11 cellular contexts compared by ENCODE assay signal in the genomic region with DNA sequence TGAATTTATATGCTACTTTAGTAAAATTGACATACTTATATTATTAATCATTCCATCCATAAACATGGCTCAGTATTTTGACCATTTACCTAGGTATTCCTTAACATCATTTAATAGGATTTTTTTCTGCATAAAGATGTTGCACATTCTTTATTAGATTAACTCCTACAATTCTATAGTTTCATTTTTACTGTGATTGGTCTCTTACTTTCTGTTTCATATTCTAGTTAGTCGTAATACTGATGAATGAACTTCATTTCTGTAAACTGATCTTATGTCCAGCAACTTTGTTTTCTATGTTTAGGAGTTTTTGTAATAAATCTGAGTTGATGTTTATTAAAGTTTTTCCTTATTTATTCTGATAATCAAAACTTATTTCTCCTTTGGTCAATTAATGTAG.
DNase-seq lines count a peak whose midpoint lies in the region; ATAC-seq and TF ChIP-seq lines count a peak whose summit lies in the region.
"Had no signal": no experiment of that assay in that cellular context is flagged by ENCODE, and none has a peak within 500 bp of the region (broad histone marks: within the 10 kb centered on the region; RNA-seq: fewer than 3 reads in every experiment).

No MANE protein-coding gene starts in this region.

- no peak overlapping the region for H4K12ac ChIP-seq in trophoblast cell (ENCODE audit: low read depth, low read length)

- BruUV-seq in Caco-2 (replicated peaks; lab: Mats Ljungman, UMichigan): no TSS peak

- POLR2A ChIA-PET in Caco-2 (lab: Charles Lee): no interaction called here
- POLR2A ChIA-PET in WTC11 (lab: Charles Lee): no interaction called here

- H3K36me3 Mint-ChIP-seq in natural killer cell: no peaks in the 10 kb centered on the region
- H3K36me3 Mint-ChIP-seq in natural killer cell treated with Interleukin-12 subunit alpha and Interleukin-12 subunit beta and Interleukin-15 and Interleukin-18, amount 100 ng/mL, for 72 hours: no peaks in the 10 kb centered on the region
- no peaks in the 10 kb centered on the region for H3K36me3 Mint-ChIP-seq in Caco-2 (ENCODE audit: insufficient read depth, unreplicated experiment)
- H3K36me3 Mint-ChIP-seq in WTC11: no peaks in the 10 kb centered on the region

- H3K27ac Mint-ChIP-seq in natural killer cell (peak overlapping the region in 1 of 2 donors; percentile 12), Caco-2 (ENCODE audit: unreplicated experiment) (no peak overlapping the region), WTC11 (no peak overlapping the region)
- peak overlapping the region in 1 of 2 donors; percentile 16 for H3K27ac Mint-ChIP-seq in natural killer cell treated with Interleukin-12 subunit alpha and Interleukin-12 subunit beta and Interleukin-15 and Interleukin-18, amount 100 ng/mL, for 72 hours
- H3K27ac Mint-ChIP-seq: H9 had no signal

- H3K27me3 ChIP-seq in trophoblast cell (ENCODE audit: insufficient read depth, low read length) (no peaks in the 10 kb centered on the region), Caco-2 (replicated peaks; ENCODE audit: control insufficient read depth, insufficient read depth, low read length) (no peaks in the 10 kb centered on the region)

- no peak overlapping the region for H4K91ac ChIP-seq in trophoblast cell (ENCODE audit: low read depth, low read length)

- H3K4me1 ChIP-seq in trophoblast cell (ENCODE audit: control insufficient read depth in 1 of 2, insufficient read depth in 2 of 2, low read length in 2 of 2) (no peaks in the 10 kb centered on the region), Caco-2 (no peaks in the 10 kb centered on the region)

- DNase-seq in natural killer cell (no peak), trophoblast cell (no peak), Caco-2 (no peak), WTC11 (ENCODE audit: low spot score) (no peak), SKM-1 (lab: John Stamatoyannopoulos, UW; ENCODE audit: unreplicated experiment) (no peak)
- no peak for DNase-seq in natural killer cell treated with Interleukin-12 subunit alpha and Interleukin-12 subunit beta and Interleukin-15 and Interleukin-18, amount 100 ng/mL, for 72 hours (ENCODE audit: low spot score)
- DNase-seq: activated CD4-positive, alpha-beta T cell treated with anti-CD3 and anti-CD28 coated beads for 48 hours; H9; NCI-H2227 treated with DMSO at 0.1 percent for 48 hours had no signal

- H3K36me3 ChIP-seq in trophoblast cell (ENCODE audit: control insufficient read depth in 1 of 2, insufficient read depth in 2 of 2, low read length in 2 of 2) (no peaks in the 10 kb centered on the region), Caco-2 (ENCODE audit: control insufficient read depth, insufficient read depth, low read length) (no peaks in the 10 kb centered on the region)

- peak in 2 of 3 donors; percentile 40 to 43 for ATAC-seq in natural killer cell
- no peak for ATAC-seq in natural killer cell treated with Interleukin-12 subunit alpha and Interleukin-12 subunit beta and Interleukin-15 and Interleukin-18, amount 100 ng/mL, for 72 hours
- peak; percentile 71 for ATAC-seq in HG02623 (IDR thresholded peaks at IDR 0.05; ENCODE audit: unreplicated experiment)
- ATAC-seq in HG03439 (IDR thresholded peaks at IDR 0.05; ENCODE audit: unreplicated experiment): peak; percentile 73
- ATAC-seq in WTC11: no peak

- H2BK5ac ChIP-seq in trophoblast cell (ENCODE audit: low read depth, low read length, poor library complexity): no peak overlapping the region

- no peaks in the 10 kb centered on the region for H3K79me2 ChIP-seq in trophoblast cell (ENCODE audit: control insufficient read depth, insufficient read depth, low read length, poor library complexity)

- H3K4me3 Mint-ChIP-seq in natural killer cell (peak overlapping the region; percentile 65), Caco-2 (ENCODE audit: unreplicated experiment) (no peak overlapping the region), WTC11 (no peak overlapping the region)
- no peak overlapping the region for H3K4me3 Mint-ChIP-seq in natural killer cell treated with Interleukin-12 subunit alpha and Interleukin-12 subunit beta and Interleukin-15 and Interleukin-18, amount 100 ng/mL, for 72 hours
- H3K4me3 Mint-ChIP-seq: H9 had no signal

- no peak overlapping the region for H3K9ac ChIP-seq in trophoblast cell (ENCODE audit: low read length)

- H3K79me1 ChIP-seq in trophoblast cell (ENCODE audit: low read length): no peaks in the 10 kb centered on the region

- H3K4me3 ChIP-seq in trophoblast cell (ENCODE audit: low read depth, low read length) (no peak overlapping the region), Caco-2 (ENCODE audit: low read depth, low read length) (no peak overlapping the region)

- H3K4ac ChIP-seq in trophoblast cell (ENCODE audit: low read depth, low read length): no peak overlapping the region

- H2BK12ac ChIP-seq in trophoblast cell (ENCODE audit: low read length): no peak overlapping the region

- H3K18ac ChIP-seq in trophoblast cell (ENCODE audit: low read length): no peak overlapping the region

- H3K4me1 Mint-ChIP-seq in natural killer cell (peaks cover 0 to 12% of the 10 kb centered on the region in 2 donors), Caco-2 (ENCODE audit: low read depth, unreplicated experiment) (no peaks in the 10 kb centered on the region), WTC11 (no peaks in the 10 kb centered on the region)
- peaks cover 0 to 3% of the 10 kb centered on the region in 2 donors for H3K4me1 Mint-ChIP-seq in natural killer cell treated with Interleukin-12 subunit alpha and Interleukin-12 subunit beta and Interleukin-15 and Interleukin-18, amount 100 ng/mL, for 72 hours (ENCODE audit: low read depth in 2 of 2)

- H3K23ac ChIP-seq in trophoblast cell (ENCODE audit: low read length): no peak overlapping the region

- no peak overlapping the region for H3K27ac ChIP-seq in trophoblast cell (ENCODE audit: low read depth, low read length)

- intact Hi-C loops in natural killer cell (cut with micrococcal nuclease) (no loop called here), Caco-2 (cut with micrococcal nuclease; ENCODE audit: unreplicated experiment) (no loop called here)

- TF ChIP-seq CTCF in natural killer cell (IDR thresholded peaks at IDR 0.05) (no peak), Caco-2 (IDR thresholded peaks at IDR 0.05; ENCODE audit: insufficient read depth in 1 of 2, low read depth in 1 of 2, low read length in 1 of 2, severe bottlenecking in 1 of 2, unreplicated experiment in 1 of 2) (no peak), WTC11 (IDR thresholded peaks at IDR 0.05) (no peak)

- no peaks in the 10 kb centered on the region for H3K9me3 Mint-ChIP-seq in natural killer cell
- no peaks in the 10 kb centered on the region for H3K9me3 Mint-ChIP-seq in natural killer cell treated with Interleukin-12 subunit alpha and Interleukin-12 subunit beta and Interleukin-15 and Interleukin-18, amount 100 ng/mL, for 72 hours
- no peaks in the 10 kb centered on the region for H3K9me3 Mint-ChIP-seq in Caco-2 (ENCODE audit: unreplicated experiment)
- no peaks in the 10 kb centered on the region for H3K9me3 Mint-ChIP-seq in WTC11
- H3K9me3 Mint-ChIP-seq: H9 had no signal

- no peak overlapping the region for H2AFZ ChIP-seq in trophoblast cell (ENCODE audit: insufficient read depth, low read length, poor library complexity)

- CTCF ChIA-PET in Caco-2 (lab: Charles Lee) (no interaction called here), WTC11 (lab: Charles Lee) (no interaction called here)

- WGBS in trophoblast cell (ENCODE audit: extremely low coverage, insufficient coverage, insufficient read length): no CpG with 5 or more reads among the region's 1 CpG

- no peaks in the 10 kb centered on the region for H3K9me3 ChIP-seq in trophoblast cell (ENCODE audit: insufficient read depth, low read depth, low read length)
- H3K9me3 ChIP-seq in Caco-2: no peaks in the 10 kb centered on the region

- no peak overlapping the region for H4K8ac ChIP-seq in trophoblast cell (ENCODE audit: low read depth, low read length)

- H2AK5ac ChIP-seq in trophoblast cell (ENCODE audit: low read length): no peak overlapping the region

- no peaks in the 10 kb centered on the region for H3K27me3 Mint-ChIP-seq in natural killer cell (ENCODE audit: low read depth in 2 of 2)
- peaks cover 0 to 2% of the 10 kb centered on the region in 2 donors for H3K27me3 Mint-ChIP-seq in natural killer cell treated with Interleukin-12 subunit alpha and Interleukin-12 subunit beta and Interleukin-15 and Interleukin-18, amount 100 ng/mL, for 72 hours
- no peaks in the 10 kb centered on the region for H3K27me3 Mint-ChIP-seq in Caco-2 (ENCODE audit: insufficient read depth, unreplicated experiment)
- H3K27me3 Mint-ChIP-seq in WTC11 (ENCODE audit: low read depth): peaks cover 16% of the 10 kb centered on the region

- H2BK120ac ChIP-seq in trophoblast cell (ENCODE audit: insufficient read depth, low read length, poor library complexity): no peak overlapping the region

- H3K14ac ChIP-seq in trophoblast cell (ENCODE audit: low read length): no peak overlapping the region

- H3K4me2 ChIP-seq in trophoblast cell (ENCODE audit: low read length): no peak overlapping the region

TF ChIP-seq in WTC11, 78 proteins besides CTCF, POLR2A, EP300 and RAD21 (continues in another document):
- TF ChIP-seq SOX15 (CRISPR knock-in tag; IDR thresholded peaks at IDR 0.05) (no peak), KAT7 (CRISPR knock-in tag; IDR thresholded peaks at IDR 0.05; ENCODE audit: borderline replicate concordance) (no peak), PREB (CRISPR knock-in tag; IDR thresholded peaks at IDR 0.05; ENCODE audit: borderline replicate concordance) (no peak), ZNF512 (CRISPR knock-in tag; IDR thresholded peaks at IDR 0.05; ENCODE audit: borderline replicate concordance) (no peak), HMGA2 (CRISPR knock-in tag; IDR thresholded peaks at IDR 0.05) (no peak)

Comparison
In these comparisons a context has a peak if more than half of its experiments do, and no peak if none do; other contexts are left out.
1. ATAC-seq: peak in natural killer cell (2 of 3), HG02623 (single experiment) and HG03439 (single experiment); none in natural killer cell treated with Interleukin-12 subunit alpha and Interleukin-12 subunit beta and Interleukin-15 and Interleukin-18, amount 100 ng/mL, for 72 hours (0 of 2) and WTC11 (single experiment).